13 cellular contexts compared by ENCODE assay signal in genomic region chr11:13928566-13929251, GRCh38. TPM values are rescaled to one million over a fixed set of nuclear protein-coding genes. Genes with fewer than 3 reads are reported as not detected.
A peak's percentile ranks its signal among the peaks of the same experiment; 100 is the strongest.
DNase-seq lines count a peak whose midpoint lies in the region; ATAC-seq, FAIRE-seq and TF ChIP-seq lines count a peak whose summit lies in the region.
"Had no signal": no experiment of that assay in that cellular context is flagged by ENCODE, and none has a peak within 500 bp of the region (broad histone marks: within the 10 kb centered on the region; RNA-seq: fewer than 3 reads in every experiment).

No MANE protein-coding gene starts in this region.

- H4K20me1 ChIP-seq in PC-9 (ENCODE audit: insufficient read depth) = no peaks in the 10 kb centered on the region

- peak; percentile 49 to 60 for ATAC-seq in activated T-cell treated with anti-CD3 and anti-CD28 coated beads, Interleukin-2, amount 50 U/mL, for 72 hours (replicated peaks in 1 of 2)
- peak; percentile 33 to 46 for ATAC-seq in stimulated activated naive B cell treated with anti-CD40 and anti-IgM and Interleukin-4, amounts not matched to agents 10 μg/mL and 1 μg/mL and 100 μg/mL, for 72 hours (replicated peaks)

- no peak for DNase-seq in activated T-cell treated with anti-CD3 and anti-CD28 coated beads, Interleukin-2, amount 50 U/mL, for 72 hours
- no peak for DNase-seq in activated T-cell treated with anti-CD3 and anti-CD28 coated beads, Interleukin-2, amount 50 U/mL, for 48 hours
- DNase-seq in PC-9 = peak in 1 of 2 experiments; percentile 57
- peak; percentile 85 for DNase-seq in fibroblast of mammary gland (ENCODE audit: low read depth)
- DNase-seq in stimulated activated naive B cell treated with anti-CD40 and anti-IgM and Interleukin-4, amounts not matched to agents 10 μg/mL and 1 μg/mL and 100 μg/mL, for 72 hours = no peak
- no peak for DNase-seq in globus pallidus (ENCODE audit: low spot score)
- no peak for DNase-seq in NCI-H2107 (lab: John Stamatoyannopoulos, UW)
- no peak for DNase-seq in GM19239 (ENCODE audit: insufficient read length, low spot score)
- DNase-seq: activated CD4-positive, CD25-positive, alpha-beta regulatory T cell treated with anti-CD3 and anti-CD28 coated beads, Interleukin-2, amount 50 U/mL, for 72 hours; Karpas-422; upper lobe of left lung had no signal

- POLR2A ChIA-PET in PC-9 (lab: Charles Lee; ENCODE audit: unreplicated experiment) = interaction anchor here (0.6 kb wide), 1 partner anchor 296 kb away, joined by 3 read pairs; no protein-coding TSS in a partner anchor

- peaks cover 27% of the 10 kb centered on the region for H3K4me1 Mint-ChIP-seq in activated T-cell treated with anti-CD3 and anti-CD28 coated beads, Interleukin-2, amount 50 U/mL, for 72 hours (ENCODE audit: low read depth)
- H3K4me1 Mint-ChIP-seq in stimulated activated naive B cell treated with anti-CD40 and anti-IgM and Interleukin-4, amounts not matched to agents 10 μg/mL and 1 μg/mL and 100 μg/mL, for 72 hours = peaks cover 20 to 30% of the 10 kb centered on the region in 2 donors

- no peaks in the 10 kb centered on the region for H3K27me3 Mint-ChIP-seq in activated T-cell treated with anti-CD3 and anti-CD28 coated beads, Interleukin-2, amount 50 U/mL, for 72 hours (ENCODE audit: low read depth)
- no peaks in the 10 kb centered on the region for H3K27me3 Mint-ChIP-seq in stimulated activated naive B cell treated with anti-CD40 and anti-IgM and Interleukin-4, amounts not matched to agents 10 μg/mL and 1 μg/mL and 100 μg/mL, for 72 hours
- H3K27me3 Mint-ChIP-seq: B cell had no signal

- no peaks in the 10 kb centered on the region for H3K36me3 Mint-ChIP-seq in activated T-cell treated with anti-CD3 and anti-CD28 coated beads, Interleukin-2, amount 50 U/mL, for 72 hours (ENCODE audit: insufficient read depth in 2 of 2)
- no peaks in the 10 kb centered on the region for H3K36me3 Mint-ChIP-seq in stimulated activated naive B cell treated with anti-CD40 and anti-IgM and Interleukin-4, amounts not matched to agents 10 μg/mL and 1 μg/mL and 100 μg/mL, for 72 hours

- H3K4me2 ChIP-seq in PC-9 = peak overlapping the region; percentile 34

- TF ChIP-seq CTCF in PC-9 (conservative IDR thresholded peaks at IDR 0.05) (no peak), fibroblast of mammary gland (conservative IDR thresholded peaks at IDR 0.05; ENCODE audit: control insufficient read depth, insufficient read depth, low read depth, low read length) (no peak)

- no peaks in the 10 kb centered on the region for H3K27me3 ChIP-seq in PC-9 (ENCODE audit: insufficient read depth, low read depth)
- H3K27me3 ChIP-seq: upper lobe of left lung had no signal

- no peak overlapping the region for H3K4me3 Mint-ChIP-seq in activated T-cell treated with anti-CD3 and anti-CD28 coated beads, Interleukin-2, amount 50 U/mL, for 72 hours
- no peak overlapping the region for H3K4me3 Mint-ChIP-seq in stimulated activated naive B cell treated with anti-CD40 and anti-IgM and Interleukin-4, amounts not matched to agents 10 μg/mL and 1 μg/mL and 100 μg/mL, for 72 hours
- H3K4me3 Mint-ChIP-seq: B cell had no signal

- intact Hi-C loops in PC-9 (cut with micrococcal nuclease; ENCODE audit: unreplicated experiment) = no loop called here

- no peaks in the 10 kb centered on the region for H3K9me2 ChIP-seq in PC-9 (ENCODE audit: insufficient read depth)

- no peaks in the 10 kb centered on the region for H3K9me3 ChIP-seq in PC-9 (ENCODE audit: insufficient read depth, low read depth)
- H3K9me3 ChIP-seq: prostate gland, upper lobe of left lung had no signal

- peaks cover 38% of the 10 kb centered on the region for H3K4me1 ChIP-seq in PC-9 (replicated peaks; ENCODE audit: insufficient read depth)
- H3K4me1 ChIP-seq: prostate gland had no signal

- no peaks in the 10 kb centered on the region for H3K79me2 ChIP-seq in PC-9 (ENCODE audit: low read depth)

- H2AFZ ChIP-seq in PC-9 = no peak overlapping the region

- H3K36me3 ChIP-seq in PC-9 (ENCODE audit: low read depth) = no peaks in the 10 kb centered on the region
- H3K36me3 ChIP-seq: prostate gland, upper lobe of left lung had no signal

- FAIRE-seq in GM19239 (lab: Jason Lieb, UNC) = no peak

- CTCF ChIA-PET in PC-9 (lab: Charles Lee) = no interaction called here

- BruUV-seq in PC-9 (replicated peaks; lab: Mats Ljungman, UMichigan) = no TSS peak

- H3K27ac ChIP-seq in PC-9 = no peak overlapping the region
- H3K27ac ChIP-seq: prostate gland, upper lobe of left lung had no signal

- no peak overlapping the region for H3K4me3 ChIP-seq in PC-9
- no peak overlapping the region for H3K4me3 ChIP-seq in fibroblast of mammary gland (ENCODE audit: control insufficient read depth, low read depth, low read length)
- H3K4me3 ChIP-seq: prostate gland, upper lobe of left lung had no signal

- H3K9me3 Mint-ChIP-seq in activated T-cell treated with anti-CD3 and anti-CD28 coated beads, Interleukin-2, amount 50 U/mL, for 72 hours = peaks cover 0 to 6% of the 10 kb centered on the region in 2 donors
- peaks cover 0 to 4% of the 10 kb centered on the region in 2 donors for H3K9me3 Mint-ChIP-seq in stimulated activated naive B cell treated with anti-CD40 and anti-IgM and Interleukin-4, amounts not matched to agents 10 μg/mL and 1 μg/mL and 100 μg/mL, for 72 hours

- peaks cover 20% of the 10 kb centered on the region; the same call in 1 of the 2 replicates for H3F3A ChIP-seq in PC-9 (ENCODE audit: insufficient read depth, low read depth)

- H3K27ac Mint-ChIP-seq in activated T-cell treated with anti-CD3 and anti-CD28 coated beads, Interleukin-2, amount 50 U/mL, for 72 hours = no peak overlapping the region
- H3K27ac Mint-ChIP-seq in stimulated activated naive B cell treated with anti-CD40 and anti-IgM and Interleukin-4, amounts not matched to agents 10 μg/mL and 1 μg/mL and 100 μg/mL, for 72 hours = no peak overlapping the region
- H3K27ac Mint-ChIP-seq: B cell had no signal

RNA-seq across cellular contexts. Expression of gene SPON1, which starts 33.8 kb away (rescaled TPM):
- under 1 TPM; 0.12 to 0.16 TPM for total RNA-seq in activated T-cell treated with anti-CD3 and anti-CD28 coated beads, Interleukin-2, amount 50 U/mL, for 72 hours
- 0.48 and 0.70 TPM in 2 replicates for total RNA-seq in PC-9 (2021)
